In genomic region chr6:42978487-42978792, GRCh38 we compare ENCODE assay signal across 8 cellular contexts. TPM values are rescaled to one million over a fixed set of nuclear protein-coding genes. Genes with fewer than 3 reads are reported as not detected.
DNase-seq lines count a peak whose midpoint lies in the region; ATAC-seq and TF ChIP-seq lines count a peak whose summit lies in the region.

No MANE protein-coding gene starts in this region.

- peaks cover 42 to 52% (median 48%) of the 10 kb centered on the region in 3 donors for H3K4me1 Mint-ChIP-seq in T-cell
- peaks cover 28% of the 10 kb centered on the region for H3K4me1 Mint-ChIP-seq in endothelial cell (ENCODE audit: unreplicated experiment)
- peaks cover 23 to 46% (median 26%) of the 10 kb centered on the region in 3 donors for H3K4me1 Mint-ChIP-seq in naive B cell

- POLR2A ChIA-PET in T-cell (lab: Charles Lee), result interaction anchor here (0.5 to 1.6 kb wide), 7 partner anchors 36 to 859 kb away, joined by 3 to 15 read pairs (median 11); partner anchors contain the start of genes BICRAL (in 1 of the 2), CNPY3 (in 1 of the 2), KLHDC3 (in 1 of the 2) and MEA1 (in 1 of the 2)

- TF ChIP-seq CTCF in endothelial cell (IDR thresholded peaks at IDR 0.05; ENCODE audit: unreplicated experiment), result no peak

- H3K9me3 Mint-ChIP-seq in T-cell, result no peaks in the 10 kb centered on the region
- no peaks in the 10 kb centered on the region for H3K9me3 Mint-ChIP-seq in endothelial cell (ENCODE audit: unreplicated experiment)
- H3K9me3 Mint-ChIP-seq in naive B cell, result no peaks in the 10 kb centered on the region

- CTCF ChIA-PET in T-cell (lab: Charles Lee), result interaction anchor here in 1 of 2 donors (0.5 to 1.1 kb wide), 4 partner anchors 10 to 42 kb away, joined by 3 to 5 read pairs (median 3); no protein-coding TSS in a partner anchor

- ATAC-seq in HG02642 (IDR thresholded peaks at IDR 0.05; ENCODE audit: poor library complexity, unreplicated experiment) (peak; percentile 24), T-cell (replicated peaks in 1 of 4) (no peak), naive B cell (ENCODE audit: low read depth in 2 of 2) (no peak)

- DNase-seq in EL (peak; percentile 42), T-cell (peak in 4 of 34 experiments; percentile 4 to 16 (median 11)), endothelial cell (ENCODE audit: low spot score) (no peak), naive B cell (peak; percentile 2), NCI-H1092 treated with DMSO at 0.1 percent for 48 hours (lab: John Stamatoyannopoulos, UW) (no peak), LoVo (ENCODE audit: low spot score) (no peak), medulla oblongata (ENCODE audit: extremely low spot score) (no peak)

- H3K36me3 Mint-ChIP-seq in T-cell (peaks cover 3% of the 10 kb centered on the region), endothelial cell (ENCODE audit: low read depth, unreplicated experiment) (peaks cover 9% of the 10 kb centered on the region), naive B cell (no peaks in the 10 kb centered on the region)

- peak overlapping the region; percentile 77 to 93 (median 85) for H3K4me3 Mint-ChIP-seq in T-cell
- peak overlapping the region; percentile 93 for H3K4me3 Mint-ChIP-seq in endothelial cell (ENCODE audit: unreplicated experiment)
- peak overlapping the region; percentile 84 to 94 (median 88) for H3K4me3 Mint-ChIP-seq in naive B cell

- H3K27ac Mint-ChIP-seq in T-cell (peak overlapping the region; percentile 75 to 81), endothelial cell (ENCODE audit: unreplicated experiment) (no peak overlapping the region), naive B cell (peak overlapping the region; percentile 71 to 94 (median 87))

- H3K27me3 Mint-ChIP-seq in T-cell (no peaks in the 10 kb centered on the region), endothelial cell (ENCODE audit: unreplicated experiment) (peaks cover 14% of the 10 kb centered on the region), naive B cell (no peaks in the 10 kb centered on the region)

RNA-seq across cellular contexts. Expression of gene PEX6, which starts 0.5 kb away (rescaled TPM):
- 10 to 100 TPM; 20.5 to 30.5 (median 27.4) TPM for total RNA-seq in T-cell
- total RNA-seq in endothelial cell (ENCODE audit: unreplicated experiment), result 26.1 TPM
- 10 to 100 TPM; 10.6 to 23.5 (median 15.7) TPM for polyA plus RNA-seq in naive B cell (ENCODE audit: low read depth in 6 of 6)

RNA-seq across cellular contexts. Expression of gene PPP2R5D, which starts 5.9 kb away (rescaled TPM):
- total RNA-seq in T-cell (10 to 100 TPM; 27.8 to 35.1 (median 33.3) TPM), endothelial cell (ENCODE audit: unreplicated experiment) (58.0 TPM)
- 10 to 100 TPM; 13.6 to 23.8 (median 14.5) TPM for polyA plus RNA-seq in naive B cell (ENCODE audit: low read depth in 6 of 6)

RNA-seq across cellular contexts. Expression of gene GNMT, which starts 17.9 kb away (rescaled TPM):
- total RNA-seq in T-cell (1 to 10 TPM in 4 of 5 donors, under 1 TPM in 1; 0.93 to 3.4 (median 1.3) TPM), endothelial cell (ENCODE audit: unreplicated experiment) (0.59 TPM)
- 1 to 10 TPM in 1 of 6 donors, under 1 TPM in 3, not detected in 2; 0.26 to 1.1 (median 0.28) TPM for polyA plus RNA-seq in naive B cell (ENCODE audit: low read depth in 6 of 6)

RNA-seq across cellular contexts. Expression of gene MEA1, which starts 35.3 kb away (rescaled TPM):
- total RNA-seq in T-cell (10 to 100 TPM; 20.5 to 38.7 (median 34.0) TPM), endothelial cell (ENCODE audit: unreplicated experiment) (61.0 TPM)
- 100 to 1,000 TPM in 4 of 6 donors, 10 to 100 TPM in 2; 91.3 to 172 (median 103) TPM for polyA plus RNA-seq in naive B cell (ENCODE audit: low read depth in 6 of 6)

RNA-seq across cellular contexts. Expression of gene KLHDC3, which starts 35.6 kb away (rescaled TPM):
- 10 to 100 TPM; 40.5 to 75.3 (median 66.9) TPM for total RNA-seq in T-cell
- 154 TPM for total RNA-seq in endothelial cell (ENCODE audit: unreplicated experiment)
- 100 to 1,000 TPM in 1 of 6 donors, 10 to 100 TPM in 5; 88.7 to 121 (median 92.0) TPM for polyA plus RNA-seq in naive B cell (ENCODE audit: low read depth in 6 of 6)

Comparison
In these comparisons a context has a peak if more than half of its experiments do, and no peak if none do; other contexts are left out.
1. DNase-seq: peak in EL (single experiment) and naive B cell (single experiment); none in endothelial cell (single experiment), NCI-H1092 treated with DMSO at 0.1 percent for 48 hours (single experiment), LoVo (single experiment) and medulla oblongata (single experiment).
2. Peak in every context shown above with its lines, with median percentiles within 50 percentile points of each other: H3K4me3 Mint-ChIP-seq.